19 cellular contexts compared by ENCODE assay signal in the genomic region with DNA sequence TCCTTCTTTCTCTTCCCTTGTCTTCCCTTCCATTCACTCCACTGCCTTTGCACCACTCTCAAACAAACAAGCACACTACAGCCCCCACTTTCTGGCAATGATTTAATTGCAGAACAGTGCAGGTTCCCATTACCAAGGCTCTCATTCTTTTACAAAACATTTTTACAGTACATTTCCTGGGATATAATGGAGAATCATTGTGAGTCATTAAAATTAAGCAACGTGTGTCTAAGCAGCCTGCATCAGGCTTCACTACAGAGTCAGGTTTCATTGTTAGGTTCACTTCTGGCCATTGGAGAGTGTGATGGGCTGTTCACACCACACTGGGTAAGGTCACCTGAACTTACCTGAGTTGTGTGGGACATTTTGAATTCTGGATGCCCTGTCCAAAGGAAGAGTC.
"Had no signal": no experiment of that assay in that cellular context is flagged by ENCODE, and none has a peak within 500 bp of the region (broad histone marks: within the 10 kb centered on the region; RNA-seq: fewer than 3 reads in every experiment).

No MANE protein-coding gene starts in this region.

- H3K4me1 ChIP-seq: parathyroid adenoma, thyroid gland had no signal

- H3K9ac ChIP-seq: parathyroid adenoma had no signal

- H3K79me2 ChIP-seq: parathyroid adenoma had no signal

- ATAC-seq: activated naive CD8-positive, alpha-beta T cell treated with anti-CD3 and anti-CD28 coated beads, Interleukin-2, amount 50 U/mL, for 24 hours; activated T-cell treated with anti-CD3 and anti-CD28 coated beads, Interleukin-2, amount 50 U/mL, for 4 hours; left lobe of liver; stimulated activated naive B cell treated with anti-CD40 and anti-IgM and Interleukin-4, amounts not matched to agents 10 μg/mL and 1 μg/mL and 100 μg/mL, for 72 hours had no signal

- H3K27me3 ChIP-seq: spleen, thyroid gland had no signal

- H3K36me3 ChIP-seq: spleen, thyroid gland had no signal

- H3K9me3 ChIP-seq: spleen, thyroid gland had no signal

- DNase-seq: activated CD4-positive, alpha-beta T cell treated with anti-CD3 and anti-CD28 coated beads, Interleukin-2, amount 50 U/mL, for 1 hour; activated CD4-positive, CD25-positive, alpha-beta regulatory T cell treated with anti-CD3 and anti-CD28 coated beads, Interleukin-2, amount 50 U/mL, for 72 hours; activated CD8-positive, alpha-beta memory T cell treated with anti-CD3 and anti-CD28 coated beads, Interleukin-2, amount 50 U/mL, for 4 hours; activated naive CD4-positive, alpha-beta T cell treated with anti-CD3 and anti-CD28 coated beads for 36 hours; activated naive CD8-positive, alpha-beta T cell treated with anti-CD3 and anti-CD28 coated beads, Interleukin-2, amount 50 U/mL, for 24 hours; activated T-cell treated with anti-CD3 and anti-CD28 coated beads, Interleukin-2, amount 50 U/mL, for 4 hours; anterior cingulate cortex; cerebellar nuclear complex; effector CD8-positive, alpha-beta T cell; foreskin melanocyte; hypothalamus; islet precursor cell; midbrain; spleen; stimulated activated naive B cell treated with anti-CD40 and anti-IgM and Interleukin-4, amounts not matched to agents 10 μg/mL and 1 μg/mL and 100 μg/mL, for 72 hours; thyroid gland had no signal

- H3K27ac ChIP-seq: parathyroid adenoma, spleen, thyroid gland had no signal

- H3K4me3 ChIP-seq: lung, spleen, thyroid gland had no signal

- H2AFZ ChIP-seq: parathyroid adenoma had no signal
